22 cellular contexts compared by ENCODE assay signal in the genomic region with DNA sequence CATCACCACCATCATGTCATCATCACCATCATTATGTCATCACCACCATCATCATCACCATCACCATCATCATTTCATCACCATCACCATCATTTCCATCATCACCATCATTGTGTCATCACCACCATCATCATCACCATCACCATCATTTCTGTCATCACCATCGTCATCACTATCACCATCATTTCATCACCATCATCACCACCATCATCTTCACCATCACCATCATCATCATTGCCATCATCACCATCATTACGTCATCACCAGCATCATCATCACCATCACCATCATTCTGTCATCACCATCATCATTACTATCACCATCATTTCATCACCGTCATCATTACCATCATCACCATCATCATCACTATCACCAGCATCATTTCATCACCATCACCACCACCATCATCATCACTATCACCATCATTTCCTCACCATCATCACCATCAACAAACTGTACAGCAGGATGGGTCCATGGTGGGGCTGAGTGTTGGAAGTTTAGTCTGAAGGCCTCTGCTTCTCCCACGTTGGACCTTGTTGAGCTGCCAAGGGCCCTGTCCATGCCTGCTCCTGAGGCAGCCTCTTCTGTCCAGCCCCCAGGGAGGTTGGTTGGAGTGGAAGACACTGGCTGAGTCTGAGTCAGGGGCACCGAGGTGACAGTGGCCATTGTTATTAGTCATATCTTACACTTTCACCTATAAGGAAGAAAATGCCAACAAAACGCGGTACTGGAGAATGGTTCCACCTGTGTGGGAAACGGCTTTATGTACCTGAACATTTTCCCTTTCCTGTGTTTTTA.
DNase-seq lines count a peak whose midpoint lies in the region; ATAC-seq and TF ChIP-seq lines count a peak whose summit lies in the region.
"Had no signal": no experiment of that assay in that cellular context is flagged by ENCODE, and none has a peak within 500 bp of the region (broad histone marks: within the 10 kb centered on the region; RNA-seq: fewer than 3 reads in every experiment).

No MANE protein-coding gene starts in this region.

- H3F3A ChIP-seq in MM.1S (ENCODE audit: insufficient read depth, low read length): no peaks in the 10 kb centered on the region

- H2AFZ ChIP-seq in MM.1S (ENCODE audit: low read length): no peak overlapping the region
- H2AFZ ChIP-seq: GM23338 had no signal

- TF ChIP-seq CTCF in upper lobe of right lung (IDR thresholded peaks at IDR 0.05) (no peak), MM.1S (IDR thresholded peaks at IDR 0.05; ENCODE audit: low read length) (no peak)

- POLR2A ChIA-PET in activated CD4-positive, alpha-beta T cell treated with anti-CD3 and anti-CD28 coated beads for 36 hours (lab: Charles Lee): no interaction called here

- H3K9me3 Mint-ChIP-seq in activated CD4-positive, alpha-beta T cell treated with anti-CD3 and anti-CD28 coated beads for 36 hours (ENCODE audit: low read depth): no peaks in the 10 kb centered on the region
- H3K9me3 Mint-ChIP-seq in activated T-helper 17 cell treated with anti-CD3 and anti-CD28 coated beads, Interleukin-2, amount 50 U/mL, for 72 hours: no peaks in the 10 kb centered on the region
- H3K9me3 Mint-ChIP-seq: CD4-positive, alpha-beta memory T cell; GM23338 had no signal

- H3K4me3 Mint-ChIP-seq in activated CD4-positive, alpha-beta T cell treated with anti-CD3 and anti-CD28 coated beads for 36 hours: no peak overlapping the region
- no peak overlapping the region for H3K4me3 Mint-ChIP-seq in activated T-helper 17 cell treated with anti-CD3 and anti-CD28 coated beads, Interleukin-2, amount 50 U/mL, for 72 hours
- H3K4me3 Mint-ChIP-seq: CD4-positive, alpha-beta memory T cell; GM23338 had no signal

- no peaks in the 10 kb centered on the region for H3K9me3 ChIP-seq in upper lobe of right lung
- no peaks in the 10 kb centered on the region for H3K9me3 ChIP-seq in MM.1S (replicated peaks; ENCODE audit: insufficient read depth, low read length)
- H3K9me3 ChIP-seq: BLaER1 treated with 17β-estradiol and CSF1 and Interleukin-3, amounts not matched to agents 10 nM and 100 nM; Peyer's patch; SJCRH30 had no signal

- H3K4me2 ChIP-seq in MM.1S (ENCODE audit: low read depth, low read length): no peak overlapping the region
- H3K4me2 ChIP-seq: GM23338 had no signal

- H3K27ac ChIP-seq in upper lobe of right lung: no peak overlapping the region
- no peak overlapping the region for H3K27ac ChIP-seq in MM.1S (ENCODE audit: low read length)
- H3K27ac ChIP-seq: 22Rv1; BLaER1 treated with 17β-estradiol and CSF1 and Interleukin-3, amounts not matched to agents 10 nM and 100 nM; Peyer's patch; SJCRH30 had no signal

- no peaks in the 10 kb centered on the region for H3K79me2 ChIP-seq in MM.1S (ENCODE audit: low read length)

- H3K9me2 ChIP-seq in MM.1S (replicated peaks; ENCODE audit: insufficient read depth, low read length): no peaks in the 10 kb centered on the region

- intact Hi-C loops in activated CD4-positive, alpha-beta T cell treated with anti-CD3 and anti-CD28 coated beads for 36 hours (cut with DNase I, micrococcal nuclease): no loop called here
- intact Hi-C loops in left colon (cut with DNase I, micrococcal nuclease): no loop called here
- intact Hi-C loops in upper lobe of right lung (cut with DNase I): no loop called here

- H3K36me3 ChIP-seq in upper lobe of right lung: peaks cover 4% of the 10 kb centered on the region
- H3K36me3 ChIP-seq in MM.1S (replicated peaks; ENCODE audit: insufficient read depth, low read length): peaks cover 5% of the 10 kb centered on the region; the same call in 1 of the 2 replicates
- H3K36me3 ChIP-seq: SJCRH30 had no signal

- no peak overlapping the region for H3K9ac ChIP-seq in MM.1S (ENCODE audit: low read length)
- H3K9ac ChIP-seq: BLaER1 treated with 17β-estradiol and CSF1 and Interleukin-3, amounts not matched to agents 10 nM and 100 nM had no signal

- no peak overlapping the region for H3K27ac Mint-ChIP-seq in activated CD4-positive, alpha-beta T cell treated with anti-CD3 and anti-CD28 coated beads for 36 hours
- H3K27ac Mint-ChIP-seq in activated T-helper 17 cell treated with anti-CD3 and anti-CD28 coated beads, Interleukin-2, amount 50 U/mL, for 72 hours: no peak overlapping the region
- H3K27ac Mint-ChIP-seq: CD4-positive, alpha-beta memory T cell; GM23338 had no signal

- DNase-seq in activated CD4-positive, alpha-beta T cell treated with anti-CD3 and anti-CD28 coated beads for 36 hours: no peak
- DNase-seq in activated CD4-positive, alpha-beta T cell treated with anti-CD3 and anti-CD28 coated beads, Interleukin-2, amount 50 U/mL, for 48 hours: no peak
- no peak for DNase-seq in left colon
- DNase-seq in upper lobe of right lung: peak; percentile 29
- DNase-seq in MM.1S: no peak
- DNase-seq in stimulated activated CD4-positive, alpha-beta T cell treated with anti-CD3 and anti-CD28 coated beads, Interleukin-15, amount 100 ng/mL, for 24 hours: no peak
- DNase-seq: ACHN; CD4-positive, alpha-beta memory T cell; DND-41; KBM-7; NCI-H1092; NCI-H1436; NCI-H1930; NCI-H345; NCI-H524; Peyer's patch; SJCRH30 had no signal

- H3K27me3 Mint-ChIP-seq in activated CD4-positive, alpha-beta T cell treated with anti-CD3 and anti-CD28 coated beads for 36 hours: no peaks in the 10 kb centered on the region
- H3K27me3 Mint-ChIP-seq in activated T-helper 17 cell treated with anti-CD3 and anti-CD28 coated beads, Interleukin-2, amount 50 U/mL, for 72 hours: no peaks in the 10 kb centered on the region
- H3K27me3 Mint-ChIP-seq: CD4-positive, alpha-beta memory T cell had no signal

- H3K4me3 ChIP-seq in upper lobe of right lung (no peak overlapping the region), MM.1S (ENCODE audit: low read length) (no peak overlapping the region)
- H3K4me3 ChIP-seq: BLaER1 treated with 17β-estradiol and CSF1 and Interleukin-3, amounts not matched to agents 10 nM and 100 nM; GM23338; Peyer's patch; SJCRH30 had no signal

- H3K36me3 Mint-ChIP-seq in activated CD4-positive, alpha-beta T cell treated with anti-CD3 and anti-CD28 coated beads for 36 hours (ENCODE audit: low read depth): no peaks in the 10 kb centered on the region
- H3K36me3 Mint-ChIP-seq in activated T-helper 17 cell treated with anti-CD3 and anti-CD28 coated beads, Interleukin-2, amount 50 U/mL, for 72 hours (ENCODE audit: low read depth): peaks cover 28% of the 10 kb centered on the region

- H4K20me1 ChIP-seq in MM.1S (ENCODE audit: insufficient read depth, low read length): no peaks in the 10 kb centered on the region

- H3K4me1 ChIP-seq in upper lobe of right lung (peaks cover 8% of the 10 kb centered on the region), MM.1S (ENCODE audit: low read length) (no peaks in the 10 kb centered on the region)
- H3K4me1 ChIP-seq: Peyer's patch, SJCRH30 had no signal

- CTCF ChIA-PET in activated CD4-positive, alpha-beta T cell treated with anti-CD3 and anti-CD28 coated beads for 36 hours (lab: Charles Lee): interaction anchor here (0.6 kb wide), 1 partner anchor 21 kb away, joined by 4 read pairs; no protein-coding TSS in a partner anchor

- ATAC-seq in activated CD4-positive, alpha-beta T cell treated with anti-CD3 and anti-CD28 coated beads for 36 hours: peak; percentile 49
- peak; percentile 50 for ATAC-seq in activated T-helper 17 cell treated with anti-CD3 and anti-CD28 coated beads, Interleukin-2, amount 50 U/mL, for 72 hours (replicated peaks)
- ATAC-seq in left colon: peak; percentile 24
- no peak for ATAC-seq in upper lobe of right lung
- ATAC-seq in HG02763 (IDR thresholded peaks at IDR 0.05; ENCODE audit: unreplicated experiment): no peak
- ATAC-seq: GM23338 had no signal

- H3K27me3 ChIP-seq in upper lobe of right lung (no peaks in the 10 kb centered on the region), MM.1S (replicated peaks; ENCODE audit: insufficient read depth, low read length) (no peaks in the 10 kb centered on the region)
- H3K27me3 ChIP-seq: BLaER1 treated with 17β-estradiol and CSF1 and Interleukin-3, amounts not matched to agents 10 nM and 100 nM; Peyer's patch; SJCRH30 had no signal

- H3K4me1 Mint-ChIP-seq in activated CD4-positive, alpha-beta T cell treated with anti-CD3 and anti-CD28 coated beads for 36 hours: no peaks in the 10 kb centered on the region
- H3K4me1 Mint-ChIP-seq in activated T-helper 17 cell treated with anti-CD3 and anti-CD28 coated beads, Interleukin-2, amount 50 U/mL, for 72 hours: peaks cover 5% of the 10 kb centered on the region

Comparison
In these comparisons a context has a peak if more than half of its experiments do, and no peak if none do; other contexts are left out.
1. ATAC-seq: peak in activated CD4-positive, alpha-beta T cell treated with anti-CD3 and anti-CD28 coated beads for 36 hours (single experiment), activated T-helper 17 cell treated with anti-CD3 and anti-CD28 coated beads, Interleukin-2, amount 50 U/mL, for 72 hours (single experiment) and left colon (single experiment); none in upper lobe of right lung (single experiment) and HG02763 (single experiment).